In the genomic region with DNA sequence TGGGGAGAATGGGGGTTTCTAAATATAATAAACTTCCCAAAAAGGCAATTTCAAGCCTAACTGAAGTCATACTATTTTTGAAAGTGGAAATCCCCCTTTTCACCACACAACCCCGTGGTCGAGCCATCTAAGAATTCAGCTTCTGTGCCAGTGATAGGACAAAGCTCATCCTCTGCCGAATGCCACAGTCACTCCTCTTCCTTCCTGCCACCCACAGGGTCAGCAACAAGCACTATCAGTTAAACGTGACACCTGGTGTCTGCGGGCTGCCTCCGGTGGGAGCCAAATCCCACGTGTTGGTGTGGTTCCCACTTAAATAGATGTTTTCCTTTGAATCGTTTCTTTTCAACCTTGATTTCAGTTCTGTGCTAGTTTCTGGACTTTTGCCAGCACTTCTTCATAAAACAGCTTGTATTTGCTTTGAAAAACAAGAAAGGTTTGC, we compare ENCODE assay signal across 8 cellular contexts.
DNase-seq lines count a peak whose midpoint lies in the region; ATAC-seq and TF ChIP-seq lines count a peak whose summit lies in the region.

No MANE protein-coding gene starts in this region.

- no peak for TF ChIP-seq CTCF in prostate gland (IDR thresholded peaks at IDR 0.05)

- ATAC-seq in GM19463 (IDR thresholded peaks at IDR 0.05; ENCODE audit: unreplicated experiment) (peak; percentile 95), HG03565 (IDR thresholded peaks at IDR 0.05; ENCODE audit: unreplicated experiment) (peak; percentile 84)
- peak; percentile 97 for ATAC-seq in activated CD4-positive, alpha-beta T cell treated with anti-CD3 and anti-CD28 coated beads for 36 hours
- peak; percentile 100 for ATAC-seq in effector memory CD8-positive, alpha-beta T cell (replicated peaks)

- peak overlapping the region; percentile 32 for H3K4me3 ChIP-seq in CD8-positive, alpha-beta memory T cell (ENCODE audit: low read length)
- H3K4me3 ChIP-seq in prostate gland, result no peak overlapping the region

- POLR2A ChIA-PET in CD8-positive, alpha-beta memory T cell (lab: Charles Lee), result interaction anchor here (0.8 kb wide), 1 partner anchor 16 kb away, joined by 3 read pairs; no protein-coding TSS in a partner anchor
- POLR2A ChIA-PET in activated CD4-positive, alpha-beta T cell treated with anti-CD3 and anti-CD28 coated beads for 36 hours (lab: Charles Lee), result interaction anchor here (0.7 to 1.4 kb wide), 4 partner anchors 17 to 45 kb away, joined by 3 to 7 read pairs (median 4); no protein-coding TSS in a partner anchor

- H3K4me3 Mint-ChIP-seq in CD8-positive, alpha-beta memory T cell, result peak overlapping the region; percentile 4 to 82 (median 65)
- H3K4me3 Mint-ChIP-seq in activated CD4-positive, alpha-beta T cell treated with anti-CD3 and anti-CD28 coated beads for 36 hours, result peak overlapping the region; percentile 59
- peak overlapping the region; percentile 71 to 72 for H3K4me3 Mint-ChIP-seq in effector memory CD8-positive, alpha-beta T cell

- WGBS in prostate gland, result 4% methylated on average over 8 of the region's 8 CpGs

- H3K27me3 Mint-ChIP-seq in CD8-positive, alpha-beta memory T cell, result no peaks in the 10 kb centered on the region
- no peaks in the 10 kb centered on the region for H3K27me3 Mint-ChIP-seq in activated CD4-positive, alpha-beta T cell treated with anti-CD3 and anti-CD28 coated beads for 36 hours
- no peaks in the 10 kb centered on the region for H3K27me3 Mint-ChIP-seq in effector memory CD8-positive, alpha-beta T cell

- intact Hi-C loops in activated CD4-positive, alpha-beta T cell treated with anti-CD3 and anti-CD28 coated beads for 36 hours (cut with DNase I, micrococcal nuclease), result loop anchor here (1.0 to 2.0 kb wide), 5 partner anchors 11 to 48 kb away; no protein-coding TSS in a partner anchor
- intact Hi-C loops in prostate gland (cut with DNase I), result no loop called here

- no peak overlapping the region for H3K27ac ChIP-seq in CD8-positive, alpha-beta memory T cell (ENCODE audit: low read depth, low read length)
- no peak overlapping the region for H3K27ac ChIP-seq in prostate gland

- no peaks in the 10 kb centered on the region for H3K36me3 Mint-ChIP-seq in CD8-positive, alpha-beta memory T cell
- H3K36me3 Mint-ChIP-seq in activated CD4-positive, alpha-beta T cell treated with anti-CD3 and anti-CD28 coated beads for 36 hours (ENCODE audit: low read depth), result no peaks in the 10 kb centered on the region
- H3K36me3 Mint-ChIP-seq in effector memory CD8-positive, alpha-beta T cell (ENCODE audit: insufficient read depth), result no peaks in the 10 kb centered on the region

- no peaks in the 10 kb centered on the region for H3K27me3 ChIP-seq in CD8-positive, alpha-beta memory T cell (ENCODE audit: insufficient read depth, low read length, poor library complexity, severe bottlenecking)
- H3K27me3 ChIP-seq in prostate gland (replicated peaks; ENCODE audit: insufficient read depth), result no peaks in the 10 kb centered on the region

- no peaks in the 10 kb centered on the region for H3K9me3 Mint-ChIP-seq in CD8-positive, alpha-beta memory T cell
- no peaks in the 10 kb centered on the region for H3K9me3 Mint-ChIP-seq in activated CD4-positive, alpha-beta T cell treated with anti-CD3 and anti-CD28 coated beads for 36 hours (ENCODE audit: low read depth)
- no peaks in the 10 kb centered on the region for H3K9me3 Mint-ChIP-seq in effector memory CD8-positive, alpha-beta T cell

- no peak for TF ChIP-seq POLR2A in prostate gland (IDR thresholded peaks at IDR 0.05)

- H3K27ac Mint-ChIP-seq in CD8-positive, alpha-beta memory T cell, result peak overlapping the region in 7 of 8 donors; percentile 69 to 96 (median 89)
- peak overlapping the region; percentile 94 for H3K27ac Mint-ChIP-seq in activated CD4-positive, alpha-beta T cell treated with anti-CD3 and anti-CD28 coated beads for 36 hours
- H3K27ac Mint-ChIP-seq in effector memory CD8-positive, alpha-beta T cell, result peak overlapping the region; percentile 54 to 69

- peak; percentile 67 to 87 (median 85) for DNase-seq in CD8-positive, alpha-beta memory T cell
- DNase-seq in activated CD4-positive, alpha-beta T cell treated with anti-CD3 and anti-CD28 coated beads for 36 hours, result peak; percentile 86
- DNase-seq in effector memory CD8-positive, alpha-beta T cell, result peak; percentile 70 to 76 (median 70)
- DNase-seq in stimulated activated CD8-positive, alpha-beta memory T cell treated with anti-CD3 and anti-CD28 coated beads, Interleukin-2, amount 100 ng/mL, for 1 hour (ENCODE audit: low read depth in 2 of 2), result peak; percentile 26 to 53
- DNase-seq in prostate gland (ENCODE audit: low spot score), result no peak
- no peak for DNase-seq in NCI-H1930 (lab: John Stamatoyannopoulos, UW)

- H3K4me1 Mint-ChIP-seq in CD8-positive, alpha-beta memory T cell, result peaks cover 29 to 37% (median 33%) of the 10 kb centered on the region in 3 donors
- peaks cover 58% of the 10 kb centered on the region for H3K4me1 Mint-ChIP-seq in activated CD4-positive, alpha-beta T cell treated with anti-CD3 and anti-CD28 coated beads for 36 hours
- peaks cover 13 to 24% of the 10 kb centered on the region in 2 donors for H3K4me1 Mint-ChIP-seq in effector memory CD8-positive, alpha-beta T cell (ENCODE audit: low read depth in 2 of 2)

- CTCF ChIA-PET in CD8-positive, alpha-beta memory T cell (lab: Charles Lee), result interaction anchor here (0.6 to 1.2 kb wide), 5 partner anchors 8 to 60 kb away, joined by 3 to 5 read pairs (median 3); a partner anchor contains a TSS
- CTCF ChIA-PET in activated CD4-positive, alpha-beta T cell treated with anti-CD3 and anti-CD28 coated beads for 36 hours (lab: Charles Lee), result interaction anchor here (0.6 to 2.4 kb wide), 11 partner anchors 12 to 230 kb away, joined by 3 to 18 read pairs (median 3); no protein-coding TSS in a partner anchor

- H3K4me1 ChIP-seq in CD8-positive, alpha-beta memory T cell (ENCODE audit: insufficient read depth, low read length), result peaks cover 24% of the 10 kb centered on the region
- H3K4me1 ChIP-seq in prostate gland (replicated peaks), result no peaks in the 10 kb centered on the region

- H3K36me3 ChIP-seq in CD8-positive, alpha-beta memory T cell (ENCODE audit: insufficient read depth, low read length), result no peaks in the 10 kb centered on the region
- H3K36me3 ChIP-seq in prostate gland, result no peaks in the 10 kb centered on the region

- no peaks in the 10 kb centered on the region for H3K9me3 ChIP-seq in CD8-positive, alpha-beta memory T cell (ENCODE audit: low read length)
- H3K9me3 ChIP-seq in prostate gland, result no peaks in the 10 kb centered on the region

Comparison
In these comparisons a context has a peak if more than half of its experiments do, and no peak if none do; other contexts are left out.
1. DNase-seq: peak in CD8-positive, alpha-beta memory T cell (5 of 5), activated CD4-positive, alpha-beta T cell treated with anti-CD3 and anti-CD28 coated beads for 36 hours (single experiment), effector memory CD8-positive, alpha-beta T cell (3 of 3) and stimulated activated CD8-positive, alpha-beta memory T cell treated with anti-CD3 and anti-CD28 coated beads, Interleukin-2, amount 100 ng/mL, for 1 hour (2 of 2); none in prostate gland (single experiment) and NCI-H1930 (0 of 2).
2. Peak in every context shown above with its lines, with median percentiles within 50 percentile points of each other: H3K27ac Mint-ChIP-seq, H3K4me3 Mint-ChIP-seq and ATAC-seq.